In the genomic region with DNA sequence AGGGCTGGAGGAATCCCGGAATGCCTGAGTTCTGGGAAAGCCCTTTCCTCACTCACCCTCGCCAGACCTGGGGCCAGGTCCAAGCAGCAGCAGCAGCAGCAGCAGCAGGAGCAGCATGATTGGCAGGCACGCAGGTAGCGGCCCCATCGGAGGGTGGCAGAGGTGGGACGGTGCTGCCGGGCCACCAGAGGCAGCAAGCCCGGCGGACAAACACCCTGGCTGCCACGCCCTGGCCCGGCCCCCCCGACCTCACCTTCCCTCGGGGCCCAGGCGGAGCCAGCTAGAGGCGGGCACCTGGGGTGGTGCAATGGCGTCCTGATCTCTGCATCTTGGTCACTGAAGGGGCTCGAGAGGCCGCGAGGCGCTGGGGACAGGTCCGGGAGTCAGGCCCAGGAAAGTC, we compare ENCODE assay signal across 1 cellular context.
TF ChIP-seq lines count a peak whose summit lies in the region.

No MANE protein-coding gene starts in this region.

TF ChIP-seq in H1, 55 proteins besides CTCF, POLR2A, EP300 and RAD21:
- TF ChIP-seq YY1 (IDR thresholded peaks at IDR 0.05; ENCODE audit: low read depth, low read length) = peak; percentile 68; the same call in 1 of the 2 replicates
- TF ChIP-seq CHD2 (IDR thresholded peaks at IDR 0.05; ENCODE audit: low read length) = no peak
- no peak for TF ChIP-seq EGR1 (IDR thresholded peaks at IDR 0.05; ENCODE audit: borderline replicate concordance, low read depth, low read length)
- no peak for TF ChIP-seq NANOG (IDR thresholded peaks at IDR 0.05; ENCODE audit: insufficient read depth, low read depth, low read length, poor library complexity, severe bottlenecking)
- 0 out of 2 replicates have a peak, but pooled peaks have one; percentile 25 for TF ChIP-seq GABPA (IDR thresholded peaks at IDR 0.05; ENCODE audit: borderline replicate concordance, insufficient read depth, low read length)
- peak; percentile 54 for TF ChIP-seq ASH2L (IDR thresholded peaks at IDR 0.05; ENCODE audit: low read length)
- TF ChIP-seq KDM4A (IDR thresholded peaks at IDR 0.05; ENCODE audit: low read depth, low read length, severe bottlenecking) = peak; percentile 69
- TF ChIP-seq CREB1 (IDR thresholded peaks at IDR 0.05) = no peak
